In the genomic region with DNA sequence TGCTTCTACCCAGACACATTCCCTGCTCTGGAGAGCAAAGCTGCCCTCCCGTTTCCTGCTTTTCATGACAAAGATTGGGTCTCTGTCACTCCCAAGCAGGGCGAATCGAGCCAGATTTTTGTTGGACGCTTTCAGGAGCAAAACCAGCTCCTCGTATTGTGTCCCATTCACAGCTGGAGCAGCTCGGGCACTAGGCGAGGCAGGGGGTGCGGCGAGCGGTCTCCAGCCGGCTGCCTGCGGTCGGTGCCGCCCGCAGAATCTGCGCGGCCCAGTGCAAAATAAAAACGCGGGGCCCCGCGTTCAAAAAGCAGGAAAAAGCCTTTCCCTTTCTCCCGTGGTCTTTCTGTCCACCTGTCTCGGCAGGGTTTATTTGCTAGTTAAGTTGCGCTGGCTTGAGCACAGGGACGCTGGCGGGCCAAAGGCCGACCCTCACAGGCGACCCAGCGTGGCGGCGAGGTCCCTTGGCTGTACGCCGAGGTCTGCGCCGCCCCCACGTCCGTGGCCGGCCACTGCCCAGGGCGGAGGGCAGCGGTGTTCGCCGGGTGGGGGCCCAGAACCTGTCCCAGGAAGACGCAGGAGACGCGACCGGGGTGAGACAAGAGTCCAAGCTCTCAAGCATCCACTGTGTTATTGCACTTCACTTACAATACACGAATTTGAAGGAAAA, we compare ENCODE assay signal across 8 cellular contexts.
DNase-seq lines count a peak whose midpoint lies in the region; ATAC-seq, FAIRE-seq and TF ChIP-seq lines count a peak whose summit lies in the region.

No MANE protein-coding gene starts in this region.

- no peak overlapping the region for H3K27ac Mint-ChIP-seq in dendritic cell treated with granulocyte-macrophage colony-stimulating factor and Interleukin-4, amounts not matched to agents 40 ng/mL and 50 ng/mL, for 4 days

- in situ Hi-C loops in HepG2 (cut with HindIII; ENCODE audit: extremely low pct_ligation_motif_present, low pct_unique_long_range_greater_than_20kb) = no loop called here

- no TSS peak for BruUV-seq in HepG2 (replicated peaks; lab: Mats Ljungman, UMichigan)

- CTCF ChIA-PET in HepG2 (lab: Yijun Ruan, JAX; ENCODE audit: low intra/inter-chr PET ratio, low total read pairs) = no interaction called here

- H3K36me3 Mint-ChIP-seq in dendritic cell treated with granulocyte-macrophage colony-stimulating factor and Interleukin-4, amounts not matched to agents 40 ng/mL and 50 ng/mL, for 4 days (ENCODE audit: low read depth) = no peaks in the 10 kb centered on the region

- TF ChIP-seq CTCF in HepG2 (CRISPR knock-in tag; IDR thresholded peaks at IDR 0.05) = no peak

- peak overlapping the region; percentile 66 for H3K4me3 Mint-ChIP-seq in dendritic cell treated with granulocyte-macrophage colony-stimulating factor and Interleukin-4, amounts not matched to agents 40 ng/mL and 50 ng/mL, for 4 days

- no peaks in the 10 kb centered on the region for H3K79me2 ChIP-seq in HepG2 (ENCODE audit: insufficient read depth, low read length)

- H3K4me2 ChIP-seq in HepG2 (ENCODE audit: low read depth, low read length) = peak overlapping the region; percentile 29

- intact Hi-C loops in dendritic cell treated with granulocyte-macrophage colony-stimulating factor and Interleukin-4, amounts not matched to agents 40 ng/mL and 50 ng/mL, for 4 days (cut with micrococcal nuclease) = no loop called here
- intact Hi-C loops in HepG2 (cut with micrococcal nuclease; ENCODE audit: unreplicated experiment) = no loop called here

- TF ChIP-seq RAD21 in Ishikawa (IDR thresholded peaks at IDR 0.05; ENCODE audit: low read depth) (no peak), HepG2 (CRISPR knock-in tag; IDR thresholded peaks at IDR 0.05) (no peak)

- no peaks in the 10 kb centered on the region for H3K9me3 ChIP-seq in HepG2 (ENCODE audit: low read length)

- no peaks in the 10 kb centered on the region for H3K27me3 ChIP-seq in HepG2 (ENCODE audit: control insufficient read depth in 1 of 2, insufficient read depth in 2 of 2, low read length in 2 of 2)

- H3K36me3 ChIP-seq in HepG2 (replicated peaks in 1 of 2; ENCODE audit: control insufficient read depth in 1 of 2, insufficient read depth in 2 of 2, low read length in 2 of 2) = no peaks in the 10 kb centered on the region

- H4K20me1 ChIP-seq in HepG2 (ENCODE audit: insufficient read depth, low read length) = 0 out of 2 replicates have a peak, but pooled peaks cover 3% of the 10 kb centered on the region

- H3K9me3 Mint-ChIP-seq in dendritic cell treated with granulocyte-macrophage colony-stimulating factor and Interleukin-4, amounts not matched to agents 40 ng/mL and 50 ng/mL, for 4 days = no peaks in the 10 kb centered on the region

- TF ChIP-seq POLR2A in HepG2 (IDR thresholded peaks at IDR 0.05; ENCODE audit: insufficient read depth in 1 of 2, low read depth in 2 of 2, low read length in 2 of 2) = no peak

- no peak overlapping the region for H3K9ac ChIP-seq in HepG2 (ENCODE audit: insufficient read depth, low read depth, low read length)

- no peak for FAIRE-seq in HepG2 (lab: Jason Lieb, UNC)

- no peak for DNase-seq in HepG2 (ENCODE audit: low spot score)
- DNase-seq in superior temporal gyrus (ENCODE audit: extremely low spot score) = peak; percentile 57
- DNase-seq in activated CD4-positive, alpha-beta T cell treated with anti-CD3 and anti-CD28 coated beads, Interleukin-2, amount 50 U/mL, for 4 hours = no peak

- no peak overlapping the region; a peak in 1 of 6 replicates for H3K4me3 ChIP-seq in HepG2 (replicated peaks in 1 of 3; ENCODE audit: insufficient read depth in 1 of 3, low read depth in 2 of 3, low read length in 3 of 3)

- peaks cover 9% of the 10 kb centered on the region for H3K4me1 Mint-ChIP-seq in dendritic cell treated with granulocyte-macrophage colony-stimulating factor and Interleukin-4, amounts not matched to agents 40 ng/mL and 50 ng/mL, for 4 days (ENCODE audit: low read depth)

- ATAC-seq in HepG2 (peak; percentile 60), GM21786 (IDR thresholded peaks at IDR 0.05; ENCODE audit: unreplicated experiment) (no peak), GM21619 (IDR thresholded peaks at IDR 0.05; ENCODE audit: unreplicated experiment) (no peak), HG03280 (IDR thresholded peaks at IDR 0.05; ENCODE audit: unreplicated experiment) (no peak)

- 74% methylated on average over 46 of the region's 47 CpGs for WGBS in HepG2 (ENCODE audit: low lambda C conversion rate)

- peaks cover 37% of the 10 kb centered on the region for H3K27me3 Mint-ChIP-seq in dendritic cell treated with granulocyte-macrophage colony-stimulating factor and Interleukin-4, amounts not matched to agents 40 ng/mL and 50 ng/mL, for 4 days

- POLR2A ChIA-PET in HepG2 (lab: Yijun Ruan, JAX) = no interaction called here

- TF ChIP-seq EP300 in Ishikawa (IDR thresholded peaks at IDR 0.05; ENCODE audit: borderline replicate concordance) (no peak), HepG2 (IDR thresholded peaks at IDR 0.05; ENCODE audit: low read depth in 2 of 2, low read length in 2 of 2) (no peak), HepG2 (CRISPR knock-in tag; IDR thresholded peaks at IDR 0.05; ENCODE audit: borderline replicate concordance) (no peak)

- H2AFZ ChIP-seq in HepG2 (ENCODE audit: low read length) = no peak overlapping the region

- H3K27ac ChIP-seq in HepG2 (ENCODE audit: extremely low read length, insufficient read depth, low read length) = no peak overlapping the region

- H3K4me1 ChIP-seq in HepG2 (ENCODE audit: insufficient read depth, low read length) = no peaks in the 10 kb centered on the region

TF ChIP-seq in Ishikawa, 13 proteins besides CTCF, POLR2A, EP300 and RAD21:
- TF ChIP-seq ZBTB7A (IDR thresholded peaks at IDR 0.05; ENCODE audit: low read depth) (0 out of 2 replicates have a peak, but pooled peaks have one; percentile 50), TEAD4 (IDR thresholded peaks at IDR 0.05) (no peak)
TF ChIP-seq in Ishikawa: peak in this region for 1.

TF ChIP-seq in HepG2, 621 proteins besides CTCF, POLR2A, EP300 and RAD21 (continues in another document):
- TF ChIP-seq, protein P1, sequence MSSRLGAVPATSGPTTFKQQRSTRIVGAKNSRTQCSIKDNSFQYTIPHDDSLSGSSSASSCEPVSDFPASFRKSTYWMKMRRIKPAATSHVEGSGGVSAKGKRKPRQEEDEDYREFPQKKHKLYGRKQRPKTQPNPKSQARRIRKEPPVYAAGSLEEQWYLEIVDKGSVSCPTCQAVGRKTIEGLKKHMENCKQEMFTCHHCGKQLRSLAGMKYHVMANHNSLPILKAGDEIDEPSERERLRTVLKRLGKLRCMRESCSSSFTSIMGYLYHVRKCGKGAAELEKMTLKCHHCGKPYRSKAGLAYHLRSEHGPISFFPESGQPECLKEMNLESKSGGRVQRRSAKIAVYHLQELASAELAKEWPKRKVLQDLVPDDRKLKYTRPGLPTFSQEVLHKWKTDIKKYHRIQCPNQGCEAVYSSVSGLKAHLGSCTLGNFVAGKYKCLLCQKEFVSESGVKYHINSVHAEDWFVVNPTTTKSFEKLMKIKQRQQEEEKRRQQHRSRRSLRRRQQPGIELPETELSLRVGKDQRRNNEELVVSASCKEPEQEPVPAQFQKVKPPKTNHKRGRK (CRISPR knock-in tag; IDR thresholded peaks at IDR 0.05) = no peak
- TF ChIP-seq ADNP (CRISPR knock-in tag; IDR thresholded peaks at IDR 0.05) (no peak), ZNF746 (CRISPR knock-in tag; IDR thresholded peaks at IDR 0.05) (no peak), ZNF841 (CRISPR knock-in tag; IDR thresholded peaks at IDR 0.05; ENCODE audit: borderline replicate concordance) (no peak), KAT7 (CRISPR knock-in tag; IDR thresholded peaks at IDR 0.05; ENCODE audit: borderline replicate concordance) (no peak), JARID2 (CRISPR knock-in tag; IDR thresholded peaks at IDR 0.05; ENCODE audit: insufficient replicate concordance) (no peak), NR2F6 (IDR thresholded peaks at IDR 0.05) (no peak), NR2F6 (CRISPR knock-in tag; IDR thresholded peaks at IDR 0.05) (no peak), ZNF33B (CRISPR knock-in tag; IDR thresholded peaks at IDR 0.05) (no peak), ZNF383 (CRISPR knock-in tag; IDR thresholded peaks at IDR 0.05; ENCODE audit: borderline replicate concordance) (no peak), ZNF772 (CRISPR knock-in tag; IDR thresholded peaks at IDR 0.05) (no peak)
- TF ChIP-seq, protein P2, sequence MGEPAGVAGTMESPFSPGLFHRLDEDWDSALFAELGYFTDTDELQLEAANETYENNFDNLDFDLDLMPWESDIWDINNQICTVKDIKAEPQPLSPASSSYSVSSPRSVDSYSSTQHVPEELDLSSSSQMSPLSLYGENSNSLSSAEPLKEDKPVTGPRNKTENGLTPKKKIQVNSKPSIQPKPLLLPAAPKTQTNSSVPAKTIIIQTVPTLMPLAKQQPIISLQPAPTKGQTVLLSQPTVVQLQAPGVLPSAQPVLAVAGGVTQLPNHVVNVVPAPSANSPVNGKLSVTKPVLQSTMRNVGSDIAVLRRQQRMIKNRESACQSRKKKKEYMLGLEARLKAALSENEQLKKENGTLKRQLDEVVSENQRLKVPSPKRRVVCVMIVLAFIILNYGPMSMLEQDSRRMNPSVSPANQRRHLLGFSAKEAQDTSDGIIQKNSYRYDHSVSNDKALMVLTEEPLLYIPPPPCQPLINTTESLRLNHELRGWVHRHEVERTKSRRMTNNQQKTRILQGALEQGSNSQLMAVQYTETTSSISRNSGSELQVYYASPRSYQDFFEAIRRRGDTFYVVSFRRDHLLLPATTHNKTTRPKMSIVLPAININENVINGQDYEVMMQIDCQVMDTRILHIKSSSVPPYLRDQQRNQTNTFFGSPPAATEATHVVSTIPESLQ (CRISPR knock-in tag; conservative IDR thresholded peaks at IDR 0.05) = no peak
- TF ChIP-seq, protein P3, sequence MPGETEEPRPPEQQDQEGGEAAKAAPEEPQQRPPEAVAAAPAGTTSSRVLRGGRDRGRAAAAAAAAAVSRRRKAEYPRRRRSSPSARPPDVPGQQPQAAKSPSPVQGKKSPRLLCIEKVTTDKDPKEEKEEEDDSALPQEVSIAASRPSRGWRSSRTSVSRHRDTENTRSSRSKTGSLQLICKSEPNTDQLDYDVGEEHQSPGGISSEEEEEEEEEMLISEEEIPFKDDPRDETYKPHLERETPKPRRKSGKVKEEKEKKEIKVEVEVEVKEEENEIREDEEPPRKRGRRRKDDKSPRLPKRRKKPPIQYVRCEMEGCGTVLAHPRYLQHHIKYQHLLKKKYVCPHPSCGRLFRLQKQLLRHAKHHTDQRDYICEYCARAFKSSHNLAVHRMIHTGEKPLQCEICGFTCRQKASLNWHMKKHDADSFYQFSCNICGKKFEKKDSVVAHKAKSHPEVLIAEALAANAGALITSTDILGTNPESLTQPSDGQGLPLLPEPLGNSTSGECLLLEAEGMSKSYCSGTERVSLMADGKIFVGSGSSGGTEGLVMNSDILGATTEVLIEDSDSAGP (CRISPR knock-in tag; IDR thresholded peaks at IDR 0.05; ENCODE audit: borderline replicate concordance) = no peak
